In the genomic region with DNA sequence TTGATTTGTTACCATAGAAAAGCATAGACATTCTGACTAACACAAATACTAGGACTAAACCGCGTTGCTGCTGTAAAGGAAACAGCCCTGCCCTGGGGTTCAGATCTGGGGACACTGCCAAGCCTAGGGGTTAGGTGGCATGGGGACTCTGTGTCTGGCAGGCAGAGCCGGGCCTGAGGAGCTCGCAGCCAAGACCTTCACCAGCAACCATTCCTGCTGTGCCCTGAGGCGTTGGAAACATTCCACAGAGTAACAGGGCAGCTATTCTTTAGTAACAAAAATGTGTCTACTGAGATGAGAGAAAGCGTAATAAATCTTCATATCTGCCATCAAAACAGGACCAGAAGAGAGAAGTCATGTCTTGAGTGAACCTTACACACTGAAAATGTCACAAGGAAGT, we compare ENCODE assay signal across 15 cellular contexts.
DNase-seq lines count a peak whose midpoint lies in the region; ATAC-seq and TF ChIP-seq lines count a peak whose summit lies in the region.
"Had no signal": no experiment of that assay in that cellular context is flagged by ENCODE, and none has a peak within 500 bp of the region (broad histone marks: within the 10 kb centered on the region; RNA-seq: fewer than 3 reads in every experiment).

No MANE protein-coding gene starts in this region.

- H3K4me3 ChIP-seq in right atrium auricular region: no peak overlapping the region
- H3K4me3 ChIP-seq: cardiac muscle cell had no signal

- H3K27ac ChIP-seq in right atrium auricular region: no peak overlapping the region
- H3K27ac ChIP-seq: cardiac muscle cell, KMS-11, neutrophil had no signal

- no peaks in the 10 kb centered on the region for H3K36me3 ChIP-seq in right atrium auricular region
- H3K36me3 ChIP-seq: cardiac muscle cell, neutrophil had no signal

- H3K4me1 ChIP-seq in right atrium auricular region: no peaks in the 10 kb centered on the region

- intact Hi-C loops in Right ventricle myocardium superior (cut with DNase I): no loop called here

- no peaks in the 10 kb centered on the region for H3K9me3 ChIP-seq in right atrium auricular region
- H3K9me3 ChIP-seq: neutrophil had no signal

- no peak for TF ChIP-seq CTCF in right atrium auricular region (IDR thresholded peaks at IDR 0.05)

- peak; percentile 49 for DNase-seq in Right ventricle myocardium superior
- no peak for DNase-seq in right atrium auricular region (ENCODE audit: low spot score)
- DNase-seq in cerebellar cortex (ENCODE audit: low spot score): peak; percentile 47
- peak; percentile 71 for DNase-seq in left kidney (ENCODE audit: low read depth, low spot score)
- DNase-seq: activated naive CD4-positive, alpha-beta T cell; COR-L47; NCI-H2029 had no signal

- ATAC-seq in Right ventricle myocardium superior (ENCODE audit: poor library complexity): peak; percentile 83
- no peak for ATAC-seq in GM18519 (IDR thresholded peaks at IDR 0.05; ENCODE audit: low FRiP score, unreplicated experiment)
- no peak for ATAC-seq in GM18498 (IDR thresholded peaks at IDR 0.05; ENCODE audit: unreplicated experiment)
- no peak for ATAC-seq in GM19467 (IDR thresholded peaks at IDR 0.05; ENCODE audit: unreplicated experiment)
- no peak for ATAC-seq in HG03432 (IDR thresholded peaks at IDR 0.05; ENCODE audit: unreplicated experiment)
- ATAC-seq: HCT116 had no signal

- H3K27me3 ChIP-seq in right atrium auricular region: no peaks in the 10 kb centered on the region
- H3K27me3 ChIP-seq: cardiac muscle cell, neutrophil had no signal
